8 cellular contexts compared by ENCODE assay signal in genomic region chr13:112438515-112438914, GRCh38.
"Had no signal": no experiment of that assay in that cellular context is flagged by ENCODE, and none has a peak within 500 bp of the region (broad histone marks: within the 10 kb centered on the region; RNA-seq: fewer than 3 reads in every experiment).

No MANE protein-coding gene starts in this region.

- DNase-seq: GDM1, GF-D8 had no signal

- H3K4me3 ChIP-seq: GM12878 had no signal

- FAIRE-seq: G401.6, GM12878, GM12891, GM12892, GM18507, GM19239 had no signal

- ATAC-seq: GM12878 had no signal
